8 cellular contexts compared by ENCODE assay signal in genomic region chr3:196967412-196968232, GRCh38. TPM values are rescaled to one million over a fixed set of nuclear protein-coding genes. Genes with fewer than 3 reads are reported as not detected.
A peak's percentile ranks its signal among the peaks of the same experiment; 100 is the strongest.
DNase-seq lines count a peak whose midpoint lies in the region; ATAC-seq and TF ChIP-seq lines count a peak whose summit lies in the region.

No MANE protein-coding gene starts in this region.

- ATAC-seq in HG02798 (IDR thresholded peaks at IDR 0.05; ENCODE audit: poor library complexity, unreplicated experiment) (no peak), GM21529 (IDR thresholded peaks at IDR 0.05; ENCODE audit: unreplicated experiment) (no peak)

- peak overlapping the region; percentile 79 for H3K4me3 ChIP-seq in AG09309 (ENCODE audit: control insufficient read depth, low read depth, low read length)
- peak overlapping the region; percentile 55 to 88 (median 77) for H3K4me3 ChIP-seq in dorsolateral prefrontal cortex

- H3K4me3 Mint-ChIP-seq in IgD-negative memory B cell (peak overlapping the region; percentile 77 to 88 (median 86)), neural crest cell (peak overlapping the region; percentile 74)

- H3K27me3 Mint-ChIP-seq in IgD-negative memory B cell (no peaks in the 10 kb centered on the region), neural crest cell (ENCODE audit: low read depth) (peaks cover 48% of the 10 kb centered on the region)

- peak overlapping the region in 7 of 59 donors; percentile 52 to 83 (median 66) for H3K27ac ChIP-seq in dorsolateral prefrontal cortex

- no peaks in the 10 kb centered on the region for H3K9me3 Mint-ChIP-seq in IgD-negative memory B cell
- no peaks in the 10 kb centered on the region for H3K9me3 Mint-ChIP-seq in neural crest cell

- intact Hi-C loops in dorsolateral prefrontal cortex (cut with DNase I), result loop anchor here in 1 of 2 donors (5.0 kb wide), 1 partner anchor 355 kb away; no protein-coding TSS in a partner anchor

- TF ChIP-seq CTCF in AG09309 (IDR thresholded peaks at IDR 0.05; ENCODE audit: control insufficient read depth, insufficient read depth, low read depth, low read length, missing control alignments) (no peak), dorsolateral prefrontal cortex (IDR thresholded peaks at IDR 0.05 in 54 of 56, conservative IDR thresholded peaks at IDR 0.05 in 2 of 56; ENCODE audit: low read depth in 1 of 56, partially characterized antibody in 56 of 56) (no peak), neural crest cell (conservative IDR thresholded peaks at IDR 0.05) (no peak)

- H3K4me1 Mint-ChIP-seq in IgD-negative memory B cell (peaks cover 17 to 22% (median 20%) of the 10 kb centered on the region in 3 donors), neural crest cell (peaks cover 5% of the 10 kb centered on the region)

- no peaks in the 10 kb centered on the region for H3K27me3 ChIP-seq in dorsolateral prefrontal cortex

- DNase-seq in AG09309 (ENCODE audit: low read depth) (no peak), dorsolateral prefrontal cortex (no peak), neural crest cell (ENCODE audit: low read depth, low spot score) (no peak), NCI-H226 (no peak), iPS-NIHi7 (ENCODE audit: extremely low spot score) (no peak)

- H3K36me3 Mint-ChIP-seq in IgD-negative memory B cell (no peaks in the 10 kb centered on the region), neural crest cell (ENCODE audit: low read depth) (peaks cover 2% of the 10 kb centered on the region)

- H3K27ac Mint-ChIP-seq in IgD-negative memory B cell (peak overlapping the region in 1 of 3 donors; percentile 67), neural crest cell (ENCODE audit: unreplicated experiment) (no peak overlapping the region)

RNA-seq across cellular contexts. Expression of gene PIGZ, which starts 1.0 kb away (rescaled TPM):
- polyA plus RNA-seq in IgD-negative memory B cell, result 2.1 TPM
- total RNA-seq in dorsolateral prefrontal cortex, result 10 to 100 TPM in 119 of 120 experiments, 1 to 10 TPM in 1; 8.0 to 29.8 (median 19.6) TPM
- 1.9 TPM in 2 replicates for total RNA-seq in neural crest cell

RNA-seq across cellular contexts. Expression of gene NCBP2, which starts 25.3 kb away (rescaled TPM):
- 74.1 TPM for polyA plus RNA-seq in IgD-negative memory B cell
- total RNA-seq in dorsolateral prefrontal cortex (10 to 100 TPM; 29.7 to 67.3 (median 53.4) TPM), neural crest cell (117 and 122 TPM in 2 replicates)
